ENCODE assay signal across 19 cellular contexts in the genomic region with DNA sequence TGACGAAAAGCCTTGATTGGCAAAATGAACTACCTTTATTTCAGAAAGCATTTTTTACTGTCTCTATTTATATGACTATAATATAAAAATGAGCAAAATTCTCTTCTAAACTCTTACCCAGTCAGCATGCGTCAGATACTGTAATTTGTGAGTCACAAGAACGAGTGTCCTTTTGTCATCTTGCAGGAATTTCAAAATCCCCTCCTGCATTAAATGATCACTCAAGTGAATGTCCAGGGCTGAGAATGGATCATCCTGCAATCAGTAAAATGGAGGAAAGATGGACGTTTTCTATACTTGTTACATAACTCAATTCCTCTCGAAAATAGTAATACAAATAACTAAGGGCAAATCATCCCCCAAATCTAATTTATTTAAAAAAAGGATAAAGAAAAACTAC.
DNase-seq lines count a peak whose midpoint lies in the region; ATAC-seq and TF ChIP-seq lines count a peak whose summit lies in the region.
"Had no signal": no experiment of that assay in that cellular context is flagged by ENCODE, and none has a peak within 500 bp of the region (broad histone marks: within the 10 kb centered on the region; RNA-seq: fewer than 3 reads in every experiment).

No MANE protein-coding gene starts in this region.

- no peak overlapping the region for H3K4me3 ChIP-seq in brain microvascular endothelial cell (ENCODE audit: low read depth, low read length)
- H3K4me3 ChIP-seq: esophagus squamous epithelium, spleen had no signal

- no peak for TF ChIP-seq CTCF in brain microvascular endothelial cell (IDR thresholded peaks at IDR 0.05; ENCODE audit: low read depth, low read length, missing control alignments)
- TF ChIP-seq CTCF in CD14-positive monocyte (IDR thresholded peaks at IDR 0.05): no peak

- H3K4me1 Mint-ChIP-seq in CD14-positive monocyte: no peaks in the 10 kb centered on the region
- H3K4me1 Mint-ChIP-seq: activated CD4-positive, alpha-beta T cell treated with anti-CD3 and anti-CD28 coated beads for 36 hours; naive B cell; stimulated activated naive B cell treated with anti-CD40 and anti-IgM and Interleukin-4, amounts not matched to agents 10 μg/mL and 1 μg/mL and 100 μg/mL, for 72 hours had no signal

- peaks cover 0 to 5% (median 0%) of the 10 kb centered on the region in 7 donors for H3K9me3 Mint-ChIP-seq in CD14-positive monocyte
- H3K9me3 Mint-ChIP-seq: naive B cell had no signal

- intact Hi-C loops in CD14-positive monocyte (cut with micrococcal nuclease): no loop called here

- H3K27me3 ChIP-seq in brain microvascular endothelial cell (replicated peaks): no peaks in the 10 kb centered on the region
- H3K27me3 ChIP-seq: esophagus squamous epithelium, spleen had no signal

- no peak overlapping the region for H3K27ac ChIP-seq in brain microvascular endothelial cell
- H3K27ac ChIP-seq: esophagus squamous epithelium, spleen had no signal

- no peaks in the 10 kb centered on the region for H3K36me3 Mint-ChIP-seq in CD14-positive monocyte
- H3K36me3 Mint-ChIP-seq: naive B cell; stimulated activated naive B cell treated with anti-CD40 and anti-IgM and Interleukin-4, amounts not matched to agents 10 μg/mL and 1 μg/mL and 100 μg/mL, for 72 hours had no signal

- DNase-seq in AG08395 (ENCODE audit: low spot score): peak; percentile 3
- DNase-seq in HS-27A (ENCODE audit: low read depth): peak; percentile 64
- peak; percentile 63 for DNase-seq in brain microvascular endothelial cell
- peak; percentile 29 for DNase-seq in hepatic stellate cell (ENCODE audit: low spot score)
- no peak for DNase-seq in CD14-positive monocyte (ENCODE audit: low spot score)
- no peak for DNase-seq in germinal center (ENCODE audit: low spot score)
- DNase-seq: activated CD4-positive, alpha-beta T cell treated with anti-CD3 and anti-CD28 coated beads for 36 hours; activated CD8-positive, alpha-beta memory T cell treated with anti-CD3 and anti-CD28 coated beads, Interleukin-2, amount 50 U/mL, for 48 hours; activated naive CD4-positive, alpha-beta T cell treated with Interleukin-2 at 50 U/mL for 16 hours; AML-193; esophagus squamous epithelium; GDM1; naive B cell; NCI-H187 treated with DMSO at 0.1 percent for 48 hours; NCI-H446 treated with DMSO at 0.1 percent for 48 hours; spleen; stimulated activated naive B cell treated with anti-CD40 and anti-IgM and Interleukin-4, amounts not matched to agents 10 μg/mL and 1 μg/mL and 100 μg/mL, for 72 hours had no signal

- in situ Hi-C loops in brain microvascular endothelial cell (cut with HindIII; ENCODE audit: low pct_ligation_motif_present, low sequenced_read_pairs): no loop called here

- H3K4me3 Mint-ChIP-seq in CD14-positive monocyte: no peak overlapping the region
- H3K4me3 Mint-ChIP-seq: activated CD4-positive, alpha-beta T cell treated with anti-CD3 and anti-CD28 coated beads for 36 hours; naive B cell; stimulated activated naive B cell treated with anti-CD40 and anti-IgM and Interleukin-4, amounts not matched to agents 10 μg/mL and 1 μg/mL and 100 μg/mL, for 72 hours had no signal

- no peak overlapping the region for H3K27ac Mint-ChIP-seq in CD14-positive monocyte
- H3K27ac Mint-ChIP-seq: activated CD4-positive, alpha-beta T cell treated with anti-CD3 and anti-CD28 coated beads for 36 hours; naive B cell; stimulated activated naive B cell treated with anti-CD40 and anti-IgM and Interleukin-4, amounts not matched to agents 10 μg/mL and 1 μg/mL and 100 μg/mL, for 72 hours had no signal

- H3K36me3 ChIP-seq in brain microvascular endothelial cell (replicated peaks): no peaks in the 10 kb centered on the region
- H3K36me3 ChIP-seq: esophagus squamous epithelium, spleen had no signal

- ATAC-seq in HG02840 (IDR thresholded peaks at IDR 0.05; ENCODE audit: low FRiP score, unreplicated experiment) (no peak), GM21717 (IDR thresholded peaks at IDR 0.05; ENCODE audit: unreplicated experiment) (no peak)
- ATAC-seq: activated CD4-positive, alpha-beta T cell treated with anti-CD3 and anti-CD28 coated beads for 36 hours; stimulated activated naive B cell treated with anti-CD40 and anti-IgM and Interleukin-4, amounts not matched to agents 10 μg/mL and 1 μg/mL and 100 μg/mL, for 72 hours had no signal

- H3K27me3 Mint-ChIP-seq in CD14-positive monocyte (ENCODE audit: low read depth in 3 of 3): no peaks in the 10 kb centered on the region
- H3K27me3 Mint-ChIP-seq: naive B cell; stimulated activated naive B cell treated with anti-CD40 and anti-IgM and Interleukin-4, amounts not matched to agents 10 μg/mL and 1 μg/mL and 100 μg/mL, for 72 hours had no signal

Comparison
In these comparisons a context has a peak if more than half of its experiments do, and no peak if none do; other contexts are left out.
1. DNase-seq: peak in AG08395 (single experiment), HS-27A (single experiment), brain microvascular endothelial cell (single experiment) and hepatic stellate cell (single experiment); none in CD14-positive monocyte (single experiment) and germinal center (single experiment).